In genomic region chr7:72298912-72299311, GRCh38 we compare ENCODE assay signal across 8 cellular contexts.
"Had no signal": no experiment of that assay in that cellular context is flagged by ENCODE, and none has a peak within 500 bp of the region (broad histone marks: within the 10 kb centered on the region; RNA-seq: fewer than 3 reads in every experiment).

No MANE protein-coding gene starts in this region.

- ATAC-seq: HCT116, K562 had no signal

- DNase-seq: GM23248, GOT3, H7, HFFc6, IMR-90, KG1 had no signal

- H3K27ac Mint-ChIP-seq: HFFc6 had no signal

- H3K4me3 Mint-ChIP-seq: HFFc6 had no signal
